In the genomic region with DNA sequence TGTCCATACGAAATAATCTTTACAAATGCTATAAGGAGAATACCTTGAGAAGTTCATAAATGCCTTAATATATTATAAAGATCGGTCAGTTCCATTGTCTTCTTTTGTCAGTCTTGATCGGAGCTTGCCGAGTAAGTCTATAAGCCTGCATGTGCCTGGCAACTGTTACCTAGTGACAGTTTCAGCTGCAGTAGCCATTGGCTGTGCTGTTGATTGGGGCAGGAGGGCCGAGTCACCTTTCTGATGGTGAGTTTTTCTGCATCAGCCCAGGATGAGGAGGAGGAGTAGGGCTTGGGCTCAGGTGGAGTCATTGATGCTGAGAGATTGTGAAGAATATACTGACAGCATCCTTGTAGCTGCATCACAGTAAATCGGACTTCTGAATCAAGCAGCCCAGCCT, we compare ENCODE assay signal across 1 cellular context.
TF ChIP-seq lines count a peak whose summit lies in the region.

No MANE protein-coding gene starts in this region.

TF ChIP-seq in HEK293T, 16 proteins besides CTCF, POLR2A, EP300 and RAD21:
- TF ChIP-seq, protein P1, sequence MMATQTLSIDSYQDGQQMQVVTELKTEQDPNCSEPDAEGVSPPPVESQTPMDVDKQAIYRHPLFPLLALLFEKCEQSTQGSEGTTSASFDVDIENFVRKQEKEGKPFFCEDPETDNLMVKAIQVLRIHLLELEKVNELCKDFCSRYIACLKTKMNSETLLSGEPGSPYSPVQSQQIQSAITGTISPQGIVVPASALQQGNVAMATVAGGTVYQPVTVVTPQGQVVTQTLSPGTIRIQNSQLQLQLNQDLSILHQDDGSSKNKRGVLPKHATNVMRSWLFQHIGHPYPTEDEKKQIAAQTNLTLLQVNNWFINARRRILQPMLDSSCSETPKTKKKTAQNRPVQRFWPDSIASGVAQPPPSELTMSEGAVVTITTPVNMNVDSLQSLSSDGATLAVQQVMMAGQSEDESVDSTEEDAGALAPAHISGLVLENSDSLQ (IDR thresholded peaks at IDR 0.05) = no peak
- TF ChIP-seq L3MBTL2 (conservative IDR thresholded peaks at IDR 0.05) = no peak
- TF ChIP-seq FOXK2 (IDR thresholded peaks at IDR 0.05) = no peak
- no peak for TF ChIP-seq TARDBP (IDR thresholded peaks at IDR 0.05)
- TF ChIP-seq LEF1 (IDR thresholded peaks at IDR 0.05; ENCODE audit: borderline replicate concordance) = no peak
- no peak for TF ChIP-seq SP1 (IDR thresholded peaks at IDR 0.05)
- no peak for TF ChIP-seq BHLHE40 (IDR thresholded peaks at IDR 0.05; ENCODE audit: borderline replicate concordance)
- no peak for TF ChIP-seq HDGF (IDR thresholded peaks at IDR 0.05; ENCODE audit: borderline replicate concordance)
- TF ChIP-seq NFRKB (IDR thresholded peaks at IDR 0.05) = no peak
- no peak for TF ChIP-seq FOXA1 (IDR thresholded peaks at IDR 0.05)
- no peak for TF ChIP-seq SUZ12 (IDR thresholded peaks at IDR 0.05)
- TF ChIP-seq ARNT (IDR thresholded peaks at IDR 0.05) = no peak
- TF ChIP-seq ZNF384 (IDR thresholded peaks at IDR 0.05) = no peak
- TF ChIP-seq CTBP1 (IDR thresholded peaks at IDR 0.05; ENCODE audit: borderline replicate concordance) = no peak
